ENCODE assay signal across 9 cellular contexts in the genomic region with DNA sequence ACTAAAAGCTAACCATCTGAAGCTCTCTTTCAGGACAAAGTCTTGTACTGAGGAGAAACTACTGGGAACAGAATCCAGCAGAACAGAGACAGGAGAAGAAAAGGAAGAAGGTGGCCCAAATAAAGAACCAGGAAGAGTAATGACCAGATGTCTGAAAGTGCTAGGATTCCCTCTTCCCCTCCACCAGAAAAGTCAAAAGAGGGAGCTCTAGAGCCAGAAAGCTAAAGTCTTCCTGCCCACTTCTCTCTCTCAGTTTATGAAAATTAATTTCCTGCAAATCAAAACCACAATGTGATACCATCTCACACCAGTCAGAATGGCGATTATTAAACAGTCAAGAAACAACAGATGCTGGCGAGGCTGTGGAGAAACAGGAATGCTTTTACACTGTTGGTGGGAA. TPM values are rescaled to one million over a fixed set of nuclear protein-coding genes. Genes with fewer than 3 reads are reported as not detected.
DNase-seq lines count a peak whose midpoint lies in the region; ATAC-seq and TF ChIP-seq lines count a peak whose summit lies in the region.
"Had no signal": no experiment of that assay in that cellular context is flagged by ENCODE, and none has a peak within 500 bp of the region (broad histone marks: within the 10 kb centered on the region; RNA-seq: fewer than 3 reads in every experiment).

No MANE protein-coding gene starts in this region.

- H3K27me3 Mint-ChIP-seq in naive B cell (no peaks in the 10 kb centered on the region), WTC11 (ENCODE audit: low read depth) (no peaks in the 10 kb centered on the region)

- H3K4me3 Mint-ChIP-seq in naive B cell (peak overlapping the region in 7 of 8 donors; percentile 35 to 86 (median 66)), WTC11 (no peak overlapping the region)

- ATAC-seq in naive B cell (ENCODE audit: low read depth in 2 of 2) (peak; percentile 59 to 68), HG03469 (IDR thresholded peaks at IDR 0.05; ENCODE audit: unreplicated experiment) (no peak), WTC11 (no peak), HG02870 (IDR thresholded peaks at IDR 0.05; ENCODE audit: unreplicated experiment) (no peak)

- H3K27ac ChIP-seq in angular gyrus (ENCODE audit: low read depth, low read length), result peak overlapping the region; percentile 12

- POLR2A ChIA-PET in WTC11 (lab: Charles Lee), result interaction anchor here (0.6 to 1.1 kb wide), 2 partner anchors 12 to 247 kb away, joined by 4 read pairs; no protein-coding TSS in a partner anchor

- H3K27ac Mint-ChIP-seq in naive B cell (peak overlapping the region in 5 of 6 donors; percentile 7 to 63 (median 44)), WTC11 (no peak overlapping the region)

- H3K9me3 Mint-ChIP-seq in naive B cell, result peaks cover 0 to 3% (median 0%) of the 10 kb centered on the region in 7 donors
- peaks cover 15% of the 10 kb centered on the region for H3K9me3 Mint-ChIP-seq in WTC11

- CTCF ChIA-PET in WTC11 (lab: Charles Lee), result interaction anchor here (0.5 to 1.8 kb wide), 16 partner anchors 12 to 272 kb away, joined by 3 to 12 read pairs (median 4); no protein-coding TSS in a partner anchor

- H3K4me1 Mint-ChIP-seq in naive B cell (peaks cover 46 to 66% (median 56%) of the 10 kb centered on the region in 3 donors), WTC11 (peaks cover 10% of the 10 kb centered on the region)

- DNase-seq in DMS114 treated with DMSO at 0.1 percent for 48 hours (lab: John Stamatoyannopoulos, UW; ENCODE audit: unreplicated experiment), result peak; percentile 17
- peak; percentile 49 for DNase-seq in KBM-7
- peak; percentile 23 for DNase-seq in naive B cell
- DNase-seq in WTC11 (ENCODE audit: low spot score), result no peak
- DNase-seq in foreskin melanocyte, result no peak
- DNase-seq: NCI-H1930 had no signal

- no peak for TF ChIP-seq CTCF in WTC11 (IDR thresholded peaks at IDR 0.05)

- in situ Hi-C loops in KBM-7 (cut with MboI; ENCODE audit: low pct_unique_long_range_greater_than_20kb, low sequenced_read_pairs), result no loop called here

- no peaks in the 10 kb centered on the region for H3K36me3 Mint-ChIP-seq in naive B cell
- H3K36me3 Mint-ChIP-seq in WTC11, result peaks cover 15% of the 10 kb centered on the region

TF ChIP-seq in WTC11, 78 proteins besides CTCF, POLR2A, EP300 and RAD21:
- TF ChIP-seq NR1H2 (CRISPR knock-in tag; IDR thresholded peaks at IDR 0.05) (no peak), CREB1 (CRISPR knock-in tag; IDR thresholded peaks at IDR 0.05) (no peak), TCF7 (CRISPR knock-in tag; IDR thresholded peaks at IDR 0.05; ENCODE audit: low read depth) (no peak), KAT7 (CRISPR knock-in tag; IDR thresholded peaks at IDR 0.05; ENCODE audit: borderline replicate concordance) (no peak), HMGA2 (CRISPR knock-in tag; IDR thresholded peaks at IDR 0.05) (no peak)
- TF ChIP-seq, protein P1, sequence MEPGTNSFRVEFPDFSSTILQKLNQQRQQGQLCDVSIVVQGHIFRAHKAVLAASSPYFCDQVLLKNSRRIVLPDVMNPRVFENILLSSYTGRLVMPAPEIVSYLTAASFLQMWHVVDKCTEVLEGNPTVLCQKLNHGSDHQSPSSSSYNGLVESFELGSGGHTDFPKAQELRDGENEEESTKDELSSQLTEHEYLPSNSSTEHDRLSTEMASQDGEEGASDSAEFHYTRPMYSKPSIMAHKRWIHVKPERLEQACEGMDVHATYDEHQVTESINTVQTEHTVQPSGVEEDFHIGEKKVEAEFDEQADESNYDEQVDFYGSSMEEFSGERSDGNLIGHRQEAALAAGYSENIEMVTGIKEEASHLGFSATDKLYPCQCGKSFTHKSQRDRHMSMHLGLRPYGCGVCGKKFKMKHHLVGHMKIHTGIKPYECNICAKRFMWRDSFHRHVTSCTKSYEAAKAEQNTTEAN (CRISPR knock-in tag; IDR thresholded peaks at IDR 0.05), result no peak
- TF ChIP-seq, protein P2, sequence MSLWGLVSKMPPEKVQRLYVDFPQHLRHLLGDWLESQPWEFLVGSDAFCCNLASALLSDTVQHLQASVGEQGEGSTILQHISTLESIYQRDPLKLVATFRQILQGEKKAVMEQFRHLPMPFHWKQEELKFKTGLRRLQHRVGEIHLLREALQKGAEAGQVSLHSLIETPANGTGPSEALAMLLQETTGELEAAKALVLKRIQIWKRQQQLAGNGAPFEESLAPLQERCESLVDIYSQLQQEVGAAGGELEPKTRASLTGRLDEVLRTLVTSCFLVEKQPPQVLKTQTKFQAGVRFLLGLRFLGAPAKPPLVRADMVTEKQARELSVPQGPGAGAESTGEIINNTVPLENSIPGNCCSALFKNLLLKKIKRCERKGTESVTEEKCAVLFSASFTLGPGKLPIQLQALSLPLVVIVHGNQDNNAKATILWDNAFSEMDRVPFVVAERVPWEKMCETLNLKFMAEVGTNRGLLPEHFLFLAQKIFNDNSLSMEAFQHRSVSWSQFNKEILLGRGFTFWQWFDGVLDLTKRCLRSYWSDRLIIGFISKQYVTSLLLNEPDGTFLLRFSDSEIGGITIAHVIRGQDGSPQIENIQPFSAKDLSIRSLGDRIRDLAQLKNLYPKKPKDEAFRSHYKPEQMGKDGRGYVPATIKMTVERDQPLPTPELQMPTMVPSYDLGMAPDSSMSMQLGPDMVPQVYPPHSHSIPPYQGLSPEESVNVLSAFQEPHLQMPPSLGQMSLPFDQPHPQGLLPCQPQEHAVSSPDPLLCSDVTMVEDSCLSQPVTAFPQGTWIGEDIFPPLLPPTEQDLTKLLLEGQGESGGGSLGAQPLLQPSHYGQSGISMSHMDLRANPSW (CRISPR knock-in tag; conservative IDR thresholded peaks at IDR 0.05; ENCODE audit: low read depth), result no peak
- TF ChIP-seq, protein P3, sequence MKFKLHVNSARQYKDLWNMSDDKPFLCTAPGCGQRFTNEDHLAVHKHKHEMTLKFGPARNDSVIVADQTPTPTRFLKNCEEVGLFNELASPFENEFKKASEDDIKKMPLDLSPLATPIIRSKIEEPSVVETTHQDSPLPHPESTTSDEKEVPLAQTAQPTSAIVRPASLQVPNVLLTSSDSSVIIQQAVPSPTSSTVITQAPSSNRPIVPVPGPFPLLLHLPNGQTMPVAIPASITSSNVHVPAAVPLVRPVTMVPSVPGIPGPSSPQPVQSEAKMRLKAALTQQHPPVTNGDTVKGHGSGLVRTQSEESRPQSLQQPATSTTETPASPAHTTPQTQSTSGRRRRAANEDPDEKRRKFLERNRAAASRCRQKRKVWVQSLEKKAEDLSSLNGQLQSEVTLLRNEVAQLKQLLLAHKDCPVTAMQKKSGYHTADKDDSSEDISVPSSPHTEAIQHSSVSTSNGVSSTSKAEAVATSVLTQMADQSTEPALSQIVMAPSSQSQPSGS (CRISPR knock-in tag; IDR thresholded peaks at IDR 0.05; ENCODE audit: borderline replicate concordance, low read depth), result no peak

RNA-seq across cellular contexts. Expression of a gene that starts 47.2 kb away (rescaled TPM):
- 10 to 100 TPM; 17.5 to 47.5 (median 30.1) TPM for polyA plus RNA-seq in naive B cell (ENCODE audit: low read depth in 6 of 6)
- 32.5 to 35.5 TPM (median 33.8 TPM) in 3 replicates for total RNA-seq in WTC11 (2021)

Comparison
In these comparisons a context has a peak if more than half of its experiments do, and no peak if none do; other contexts are left out.
1. DNase-seq: peak in DMS114 treated with DMSO at 0.1 percent for 48 hours (single experiment), KBM-7 (single experiment) and naive B cell (single experiment); none in WTC11 (single experiment) and foreskin melanocyte (single experiment).
2. ATAC-seq: peak in naive B cell (2 of 2); none in HG03469 (single experiment), WTC11 (single experiment) and HG02870 (single experiment).